ENCODE assay signal across 8 cellular contexts in genomic region chr7:99040104-99040958, GRCh38.
A peak's percentile ranks its signal among the peaks of the same experiment; 100 is the strongest.
DNase-seq lines count a peak whose midpoint lies in the region; ATAC-seq and TF ChIP-seq lines count a peak whose summit lies in the region.

No MANE protein-coding gene starts in this region.

- H3K27me3 ChIP-seq in CD8-positive, alpha-beta memory T cell (ENCODE audit: insufficient read depth, low read length, poor library complexity, severe bottlenecking) = no peaks in the 10 kb centered on the region
- H3K27me3 ChIP-seq in OCI-LY1 (ENCODE audit: insufficient read depth, low read length) = no peaks in the 10 kb centered on the region
- H3K27me3 ChIP-seq in naive thymus-derived CD4-positive, alpha-beta T cell (ENCODE audit: control insufficient read depth in 2 of 2, insufficient read depth in 2 of 2, low read length in 2 of 2) = no peaks in the 10 kb centered on the region

- H3K27me3 Mint-ChIP-seq in CD8-positive, alpha-beta memory T cell = peaks cover 0 to 1% of the 10 kb centered on the region in 2 donors
- no peaks in the 10 kb centered on the region for H3K27me3 Mint-ChIP-seq in activated T-cell treated with anti-CD3 and anti-CD28 coated beads, Interleukin-2, amount 50 U/mL, for 4 hours (ENCODE audit: low read depth)
- H3K27me3 Mint-ChIP-seq in naive thymus-derived CD4-positive, alpha-beta T cell = no peaks in the 10 kb centered on the region

- peak overlapping the region in 5 of 8 donors; percentile 33 to 70 (median 63) for H3K27ac Mint-ChIP-seq in CD8-positive, alpha-beta memory T cell
- peak overlapping the region in 4 of 9 donors; percentile 19 to 70 (median 64) for H3K27ac Mint-ChIP-seq in naive thymus-derived CD4-positive, alpha-beta T cell

- H3K4me3 ChIP-seq in CD8-positive, alpha-beta memory T cell (ENCODE audit: low read length) = no peak overlapping the region
- no peak overlapping the region for H3K4me3 ChIP-seq in OCI-LY1 (ENCODE audit: low read depth, low read length, poor library complexity, severe bottlenecking)
- H3K4me3 ChIP-seq in naive thymus-derived CD4-positive, alpha-beta T cell (ENCODE audit: low read length) = no peak overlapping the region

- no peaks in the 10 kb centered on the region for H3K79me2 ChIP-seq in OCI-LY1 (ENCODE audit: insufficient read depth, low read length)

- H3K4me1 ChIP-seq in CD8-positive, alpha-beta memory T cell (ENCODE audit: insufficient read depth, low read length) = no peaks in the 10 kb centered on the region
- H3K4me1 ChIP-seq in OCI-LY1 (ENCODE audit: insufficient read depth, low read length, severe bottlenecking) = no peaks in the 10 kb centered on the region
- no peaks in the 10 kb centered on the region for H3K4me1 ChIP-seq in naive thymus-derived CD4-positive, alpha-beta T cell (ENCODE audit: control insufficient read depth in 2 of 2, insufficient read depth in 2 of 2, low read length in 2 of 2)

- no peak overlapping the region for H3K4me3 Mint-ChIP-seq in CD8-positive, alpha-beta memory T cell
- no peak overlapping the region for H3K4me3 Mint-ChIP-seq in activated T-cell treated with anti-CD3 and anti-CD28 coated beads, Interleukin-2, amount 50 U/mL, for 4 hours
- no peak overlapping the region for H3K4me3 Mint-ChIP-seq in naive thymus-derived CD4-positive, alpha-beta T cell

- H3K27ac ChIP-seq in CD8-positive, alpha-beta memory T cell (ENCODE audit: low read depth, low read length) = no peak overlapping the region
- H3K27ac ChIP-seq in OCI-LY1 (ENCODE audit: low read depth, low read length, poor library complexity, severe bottlenecking) = peak overlapping the region; percentile 9
- H3K27ac ChIP-seq in naive thymus-derived CD4-positive, alpha-beta T cell (ENCODE audit: low read depth, low read length) = no peak overlapping the region

- no peak overlapping the region for H2AFZ ChIP-seq in OCI-LY1 (ENCODE audit: low read length)

- H3F3A ChIP-seq in OCI-LY1 (ENCODE audit: insufficient read depth, low read length) = no peaks in the 10 kb centered on the region

- intact Hi-C loops in naive thymus-derived CD4-positive, alpha-beta T cell (cut with micrococcal nuclease) = loop anchor here (1.0 to 10.0 kb wide), 3 partner anchors 102 to 273 kb away; partner anchors contain the start of gene SMURF1 (in 2 of the 2)

- ATAC-seq in activated T-cell treated with anti-CD3 and anti-CD28 coated beads, Interleukin-2, amount 50 U/mL, for 4 hours = peak; percentile 57 to 68
- ATAC-seq in naive thymus-derived CD4-positive, alpha-beta T cell = peak; percentile 82
- ATAC-seq in GM21825 (IDR thresholded peaks at IDR 0.05; ENCODE audit: unreplicated experiment) = no peak

- H3K9me3 Mint-ChIP-seq in CD8-positive, alpha-beta memory T cell = no peaks in the 10 kb centered on the region
- H3K9me3 Mint-ChIP-seq in activated T-cell treated with anti-CD3 and anti-CD28 coated beads, Interleukin-2, amount 50 U/mL, for 4 hours = no peaks in the 10 kb centered on the region
- no peaks in the 10 kb centered on the region for H3K9me3 Mint-ChIP-seq in naive thymus-derived CD4-positive, alpha-beta T cell

- no peaks in the 10 kb centered on the region for H3K9me3 ChIP-seq in CD8-positive, alpha-beta memory T cell (ENCODE audit: low read length)
- no peaks in the 10 kb centered on the region for H3K9me3 ChIP-seq in OCI-LY1 (ENCODE audit: low read length)
- H3K9me3 ChIP-seq in naive thymus-derived CD4-positive, alpha-beta T cell (ENCODE audit: control insufficient read depth in 2 of 3, low read length in 3 of 3) = no peaks in the 10 kb centered on the region

- peak; percentile 48 to 73 (median 49) for DNase-seq in CD8-positive, alpha-beta memory T cell
- DNase-seq in HUDEP-2 (lab: John Stamatoyannopoulos, UW; ENCODE audit: unreplicated experiment in 76 of 76) (peak in 65 of 76 experiments; percentile 1 to 78 (median 39)), fibroblast of gingiva (ENCODE audit: low read depth) (peak; percentile 79)
- DNase-seq in activated T-cell treated with anti-CD3 and anti-CD28 coated beads, Interleukin-2, amount 50 U/mL, for 4 hours = peak; percentile 58
- DNase-seq in naive thymus-derived CD4-positive, alpha-beta T cell = peak; percentile 33 to 69 (median 59)
- peak; percentile 35 to 70 (median 54) for DNase-seq in stimulated activated naive CD4-positive, alpha-beta T cell (lab: John Stamatoyannopoulos, UW)

- POLR2A ChIA-PET in CD8-positive, alpha-beta memory T cell (lab: Charles Lee) = no interaction called here
- POLR2A ChIA-PET in naive thymus-derived CD4-positive, alpha-beta T cell (lab: Charles Lee) = no interaction called here

- peak; percentile 91 for TF ChIP-seq CTCF in OCI-LY1 (IDR thresholded peaks at IDR 0.05; ENCODE audit: low read length)

- H3K9ac ChIP-seq in OCI-LY1 (ENCODE audit: low read length) = no peak overlapping the region

- H3K4me1 Mint-ChIP-seq in CD8-positive, alpha-beta memory T cell = no peaks in the 10 kb centered on the region
- H3K4me1 Mint-ChIP-seq in activated T-cell treated with anti-CD3 and anti-CD28 coated beads, Interleukin-2, amount 50 U/mL, for 4 hours (ENCODE audit: low read depth) = no peaks in the 10 kb centered on the region
- H3K4me1 Mint-ChIP-seq in naive thymus-derived CD4-positive, alpha-beta T cell = peaks cover 0 to 7% (median 0%) of the 10 kb centered on the region in 7 donors

- no peak overlapping the region for H3K4me2 ChIP-seq in OCI-LY1 (ENCODE audit: low read length)

- CTCF ChIA-PET in CD8-positive, alpha-beta memory T cell (lab: Charles Lee) = interaction anchor here (0.8 to 2.2 kb wide), 5 partner anchors 9 to 277 kb away, joined by 3 to 6 read pairs (median 3); no protein-coding TSS in a partner anchor
- CTCF ChIA-PET in naive thymus-derived CD4-positive, alpha-beta T cell (lab: Charles Lee) = interaction anchor here (0.6 to 2.3 kb wide), 7 partner anchors 10 to 271 kb away, joined by 3 to 10 read pairs (median 3); no protein-coding TSS in a partner anchor

- H3K36me3 Mint-ChIP-seq in CD8-positive, alpha-beta memory T cell = peaks cover 0 to 85% (median 47%) of the 10 kb centered on the region in 3 donors
- H3K36me3 Mint-ChIP-seq in activated T-cell treated with anti-CD3 and anti-CD28 coated beads, Interleukin-2, amount 50 U/mL, for 4 hours (ENCODE audit: insufficient read depth) = peaks cover 52% of the 10 kb centered on the region
- peaks cover 19 to 58% (median 36%) of the 10 kb centered on the region in 5 donors for H3K36me3 Mint-ChIP-seq in naive thymus-derived CD4-positive, alpha-beta T cell

- no peaks in the 10 kb centered on the region for H4K20me1 ChIP-seq in OCI-LY1 (ENCODE audit: insufficient read depth, low read length)

- H3K36me3 ChIP-seq in CD8-positive, alpha-beta memory T cell (ENCODE audit: insufficient read depth, low read length) = peaks cover 61% of the 10 kb centered on the region
- H3K36me3 ChIP-seq in OCI-LY1 (ENCODE audit: insufficient read depth, low read length) = peaks cover 94% of the 10 kb centered on the region
- peaks cover 6 to 86% (median 7%) of the 10 kb centered on the region in 3 experiments for H3K36me3 ChIP-seq in naive thymus-derived CD4-positive, alpha-beta T cell (ENCODE audit: control insufficient read depth in 2 of 3, insufficient read depth in 3 of 3, low read length in 3 of 3)

- H3K9me2 ChIP-seq in OCI-LY1 (ENCODE audit: low read depth, low read length) = no peaks in the 10 kb centered on the region
